In the genomic region with DNA sequence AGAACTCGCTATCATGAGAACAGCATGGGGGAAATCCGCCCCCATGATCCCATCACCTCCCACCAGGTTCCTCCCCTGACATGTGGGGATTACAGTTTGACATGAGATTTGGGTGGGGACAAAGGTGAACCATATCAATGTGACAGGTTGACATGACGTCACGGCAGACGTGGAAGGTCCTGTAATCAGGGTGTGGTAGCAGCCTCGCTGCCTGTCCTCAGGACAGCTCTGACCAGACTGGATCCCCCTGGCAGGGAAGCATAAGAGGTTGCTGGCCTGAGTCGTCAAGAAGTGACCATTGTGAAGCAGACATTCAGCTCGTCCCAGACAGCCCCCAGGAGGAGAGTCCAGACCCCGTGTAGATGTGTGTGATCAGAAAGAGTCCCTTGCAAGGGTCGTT, we compare ENCODE assay signal across 19 cellular contexts.
A peak's percentile ranks its signal among the peaks of the same experiment; 100 is the strongest.
DNase-seq lines count a peak whose midpoint lies in the region; ATAC-seq and TF ChIP-seq lines count a peak whose summit lies in the region.
"Had no signal": no experiment of that assay in that cellular context is flagged by ENCODE, and none has a peak within 500 bp of the region (broad histone marks: within the 10 kb centered on the region; RNA-seq: fewer than 3 reads in every experiment).

No MANE protein-coding gene starts in this region.

- H3K27ac ChIP-seq in CD4-positive, alpha-beta T cell (ENCODE audit: low read depth, low read length): no peak overlapping the region
- H3K27ac ChIP-seq in OCI-LY7 (ENCODE audit: low read depth, low read length, poor library complexity, severe bottlenecking): no peak overlapping the region
- H3K27ac ChIP-seq: C4-2B, SJSA1 had no signal

- TF ChIP-seq CTCF in CD4-positive, alpha-beta T cell (IDR thresholded peaks at IDR 0.05): no peak
- TF ChIP-seq CTCF in neural crest cell (conservative IDR thresholded peaks at IDR 0.05) (no peak), OCI-LY7 (conservative IDR thresholded peaks at IDR 0.05; ENCODE audit: low read length) (no peak)

- no peak overlapping the region for H3K4me3 ChIP-seq in OCI-LY7 (ENCODE audit: low read depth, low read length, poor library complexity, severe bottlenecking)
- H3K4me3 ChIP-seq: SJSA1 had no signal

- CTCF ChIA-PET in CD4-positive, alpha-beta T cell (lab: Charles Lee): no interaction called here
- CTCF ChIA-PET in OCI-LY7 (lab: Charles Lee; ENCODE audit: unreplicated experiment): no interaction called here

- no peaks in the 10 kb centered on the region for H3K27me3 ChIP-seq in CD4-positive, alpha-beta T cell (ENCODE audit: control insufficient read depth, insufficient read depth, low read length)
- H3K27me3 ChIP-seq: SJSA1 had no signal

- ATAC-seq in CD4-positive, alpha-beta T cell (ENCODE audit: poor library complexity): no peak
- no peak for ATAC-seq in GM21619 (IDR thresholded peaks at IDR 0.05; ENCODE audit: unreplicated experiment)

- peaks cover 39% of the 10 kb centered on the region for H3K36me3 Mint-ChIP-seq in T-helper 2 cell treated with Interferon-gamma antibody and Interleukin-4, amounts not matched to agents 5 μg/mL and 100 μg/mL, for 36 hours (ENCODE audit: low read depth)
- peaks cover 76% of the 10 kb centered on the region for H3K36me3 Mint-ChIP-seq in CD4-positive, alpha-beta T cell (ENCODE audit: low read depth)
- peaks cover 27% of the 10 kb centered on the region for H3K36me3 Mint-ChIP-seq in activated naive CD8-positive, alpha-beta T cell treated with anti-CD3 and anti-CD28 coated beads for 36 hours
- H3K36me3 Mint-ChIP-seq in neural crest cell (ENCODE audit: low read depth): peaks cover 13% of the 10 kb centered on the region

- H3K27me3 Mint-ChIP-seq in T-helper 2 cell treated with Interferon-gamma antibody and Interleukin-4, amounts not matched to agents 5 μg/mL and 100 μg/mL, for 36 hours (ENCODE audit: low read depth): no peaks in the 10 kb centered on the region
- no peaks in the 10 kb centered on the region for H3K27me3 Mint-ChIP-seq in CD4-positive, alpha-beta T cell
- no peaks in the 10 kb centered on the region for H3K27me3 Mint-ChIP-seq in activated naive CD8-positive, alpha-beta T cell treated with anti-CD3 and anti-CD28 coated beads for 36 hours
- no peaks in the 10 kb centered on the region for H3K27me3 Mint-ChIP-seq in neural crest cell (ENCODE audit: low read depth)

- intact Hi-C loops in CD4-positive, alpha-beta T cell (cut with DNase I, micrococcal nuclease): no loop called here
- intact Hi-C loops in OCI-LY7 (cut with micrococcal nuclease; ENCODE audit: unreplicated experiment): no loop called here

- no peaks in the 10 kb centered on the region for H3K9me3 Mint-ChIP-seq in T-helper 2 cell treated with Interferon-gamma antibody and Interleukin-4, amounts not matched to agents 5 μg/mL and 100 μg/mL, for 36 hours
- H3K9me3 Mint-ChIP-seq in CD4-positive, alpha-beta T cell: no peaks in the 10 kb centered on the region
- H3K9me3 Mint-ChIP-seq in activated naive CD8-positive, alpha-beta T cell treated with anti-CD3 and anti-CD28 coated beads for 36 hours: no peaks in the 10 kb centered on the region
- no peaks in the 10 kb centered on the region for H3K9me3 Mint-ChIP-seq in neural crest cell

- H4K20me1 ChIP-seq in OCI-LY7 (ENCODE audit: insufficient read depth, low read length): no peaks in the 10 kb centered on the region

- H3K9me2 ChIP-seq in OCI-LY7 (ENCODE audit: insufficient read depth, low read length): no peaks in the 10 kb centered on the region

- POLR2A ChIA-PET in CD4-positive, alpha-beta T cell (lab: Charles Lee): no interaction called here
- POLR2A ChIA-PET in OCI-LY7 (lab: Charles Lee): no interaction called here

- H3K4me1 ChIP-seq in OCI-LY7 (ENCODE audit: insufficient read depth, low read length, poor library complexity, severe bottlenecking): no peaks in the 10 kb centered on the region
- H3K4me1 ChIP-seq: SJSA1 had no signal

- H3K79me2 ChIP-seq in OCI-LY7 (ENCODE audit: insufficient read depth, low read depth, low read length): no peaks in the 10 kb centered on the region

- peak overlapping the region; percentile 42 for H3K27ac Mint-ChIP-seq in T-helper 2 cell treated with Interferon-gamma antibody and Interleukin-4, amounts not matched to agents 5 μg/mL and 100 μg/mL, for 36 hours
- H3K27ac Mint-ChIP-seq in CD4-positive, alpha-beta T cell: peak overlapping the region; percentile 71
- H3K27ac Mint-ChIP-seq in activated naive CD8-positive, alpha-beta T cell treated with anti-CD3 and anti-CD28 coated beads for 36 hours: peak overlapping the region; percentile 41
- peak overlapping the region; percentile 53 for H3K27ac Mint-ChIP-seq in neural crest cell (ENCODE audit: unreplicated experiment)

- H2AFZ ChIP-seq in OCI-LY7 (ENCODE audit: low read length): no peak overlapping the region

- no TSS peak for BruUV-seq in OCI-LY7 (replicated peaks; lab: Mats Ljungman, UMichigan)

- H3K4me2 ChIP-seq in OCI-LY7 (ENCODE audit: low read length): no peak overlapping the region

- DNase-seq in T-helper 2 cell treated with Interferon-gamma antibody and Interleukin-4, amounts not matched to agents 5 μg/mL and 100 μg/mL, for 36 hours (ENCODE audit: low spot score): no peak
- no peak for DNase-seq in T-helper 2 cell
- DNase-seq in CD4-positive, alpha-beta T cell: no peak
- no peak for DNase-seq in activated naive CD8-positive, alpha-beta T cell treated with anti-CD3 and anti-CD28 coated beads for 36 hours
- no peak for DNase-seq in neural crest cell (ENCODE audit: low read depth, low spot score)
- DNase-seq in OCI-LY7 (ENCODE audit: low spot score): no peak
- no peak for DNase-seq in activated gamma-delta T cell (lab: John Stamatoyannopoulos, UW)
- DNase-seq: activated CD4-positive, alpha-beta T cell treated with anti-CD3 and anti-CD28 coated beads, Interleukin-2, amount 50 U/mL, for 48 hours; DMS79; effector CD4-positive, alpha-beta T cell; kidney; mesenchymal stem cell; MV-4-11; NCI-H526; OCI-M1; stimulated activated CD4-positive, alpha-beta T cell treated with anti-CD3 and anti-CD28 coated beads, Interleukin-2, amount 100 ng/mL, for 48 hours had no signal

- H3K4me3 Mint-ChIP-seq in T-helper 2 cell treated with Interferon-gamma antibody and Interleukin-4, amounts not matched to agents 5 μg/mL and 100 μg/mL, for 36 hours: peak overlapping the region; percentile 14
- H3K4me3 Mint-ChIP-seq in CD4-positive, alpha-beta T cell: no peak overlapping the region
- no peak overlapping the region for H3K4me3 Mint-ChIP-seq in activated naive CD8-positive, alpha-beta T cell treated with anti-CD3 and anti-CD28 coated beads for 36 hours
- H3K4me3 Mint-ChIP-seq in neural crest cell: no peak overlapping the region

- H3K9me3 ChIP-seq in CD4-positive, alpha-beta T cell (ENCODE audit: control insufficient read depth, low read length): no peaks in the 10 kb centered on the region
- no peaks in the 10 kb centered on the region for H3K9me3 ChIP-seq in OCI-LY7 (ENCODE audit: low read length)
- H3K9me3 ChIP-seq: SJSA1 had no signal

- peaks cover 48% of the 10 kb centered on the region for H3K36me3 ChIP-seq in OCI-LY7 (ENCODE audit: insufficient read depth, low read length)

- H3K4me1 Mint-ChIP-seq in T-helper 2 cell treated with Interferon-gamma antibody and Interleukin-4, amounts not matched to agents 5 μg/mL and 100 μg/mL, for 36 hours (ENCODE audit: low read depth): peaks cover 18% of the 10 kb centered on the region
- H3K4me1 Mint-ChIP-seq in CD4-positive, alpha-beta T cell (ENCODE audit: low read depth): peaks cover 24% of the 10 kb centered on the region
- H3K4me1 Mint-ChIP-seq in activated naive CD8-positive, alpha-beta T cell treated with anti-CD3 and anti-CD28 coated beads for 36 hours: peaks cover 24% of the 10 kb centered on the region
- H3K4me1 Mint-ChIP-seq in neural crest cell: peaks cover 8% of the 10 kb centered on the region
